ENCODE assay signal across 2 cellular contexts in genomic region chr15:42622328-42622925, GRCh38.
TF ChIP-seq lines count a peak whose summit lies in the region.

No MANE protein-coding gene starts in this region.

TF ChIP-seq in HEK293, 187 proteins besides CTCF, POLR2A, EP300 and RAD21:
- TF ChIP-seq ZNF488 (tag by site-specific recombination; IDR thresholded peaks at IDR 0.05) (no peak), PRDM4 (tag by site-specific recombination; IDR thresholded peaks at IDR 0.05) (no peak), ZNF510 (tag by site-specific recombination; IDR thresholded peaks at IDR 0.05; ENCODE audit: insufficient replicate concordance) (no peak), ZNF596 (tag by site-specific recombination; IDR thresholded peaks at IDR 0.05) (peak; percentile 89), ZFHX2 (tag by site-specific recombination; conservative IDR thresholded peaks at IDR 0.05) (no peak), ZNF362 (tag by site-specific recombination; IDR thresholded peaks at IDR 0.05) (no peak)

TF ChIP-seq in H1, 55 proteins besides CTCF, POLR2A, EP300 and RAD21:
- TF ChIP-seq MAX (IDR thresholded peaks at IDR 0.05) (no peak), USF2 (IDR thresholded peaks at IDR 0.05; ENCODE audit: low read length) (no peak), HDAC2 (IDR thresholded peaks at IDR 0.05; ENCODE audit: borderline replicate concordance in 1 of 2, low read depth in 2 of 2, low read length in 2 of 2) (no peak), TBP (IDR thresholded peaks at IDR 0.05; ENCODE audit: low read depth, low read length) (no peak), NRF1 (IDR thresholded peaks at IDR 0.05; ENCODE audit: low read depth, low read length) (no peak), PHF8 (conservative IDR thresholded peaks at IDR 0.05; ENCODE audit: low read depth, low read length) (no peak), POLR2AphosphoS5 (IDR thresholded peaks at IDR 0.05; ENCODE audit: low read depth, low read length) (no peak), RBBP5 (IDR thresholded peaks at IDR 0.05; ENCODE audit: borderline replicate concordance, low read depth, low read length) (no peak), ASH2L (IDR thresholded peaks at IDR 0.05; ENCODE audit: low read length) (no peak)
